31 cellular contexts compared by ENCODE assay signal in genomic region chr2:198304859-198305258, GRCh38.
"Had no signal": no experiment of that assay in that cellular context is flagged by ENCODE, and none has a peak within 500 bp of the region (broad histone marks: within the 10 kb centered on the region; RNA-seq: fewer than 3 reads in every experiment).

No MANE protein-coding gene starts in this region.

- ATAC-seq: activated CD4-positive, alpha-beta T cell treated with anti-CD3 and anti-CD28 coated beads for 36 hours; activated CD8-positive, alpha-beta memory T cell treated with anti-CD3 and anti-CD28 coated beads, Interleukin-2, amount 10 ng/mL, durations not matched to agents 7 days and 5 days; activated CD8-positive, alpha-beta T cell treated with anti-CD3 and anti-CD28 coated beads, Interleukin-2, amount 10 ng/mL, durations not matched to agents 7 days and 5 days; activated naive CD8-positive, alpha-beta T cell treated with anti-CD3 and anti-CD28 coated beads, Interleukin-2, amount 50 U/mL, for 24 hours; body of pancreas; esophagus mucosa; gastrocnemius medialis; heart left ventricle had no signal

- FAIRE-seq: colon, endothelial cell of umbilical vein had no signal

- H3K4me1 ChIP-seq: adrenal gland, body of pancreas, gastrocnemius medialis, heart left ventricle had no signal

- H3K9me3 ChIP-seq: adrenal gland, body of pancreas, gastrocnemius medialis, heart left ventricle had no signal

- H3K27ac ChIP-seq: adrenal gland, body of pancreas, gastrocnemius medialis, heart left ventricle had no signal

- H3K4me3 ChIP-seq: adrenal gland, body of pancreas, gastrocnemius medialis, heart left ventricle had no signal

- DNase-seq: activated CD4-positive, alpha-beta memory T cell treated with anti-CD3 and anti-CD28 coated beads for 36 hours; activated CD4-positive, alpha-beta T cell treated with anti-CD3 and anti-CD28 coated beads for 36 hours; activated CD4-positive, alpha-beta T cell treated with anti-CD3 and anti-CD28 coated beads, Interleukin-2, amount 10 ng/mL, durations not matched to agents 24 days and 14 days; activated CD4-positive, CD25-positive, alpha-beta regulatory T cell; activated CD4-positive, CD25-positive, alpha-beta regulatory T cell treated with anti-CD3 and anti-CD28 coated beads, Interleukin-2, amount 50 U/mL, for 72 hours; activated CD8-positive, alpha-beta memory T cell treated with anti-CD3 and anti-CD28 coated beads, Interleukin-2, amount 10 ng/mL, durations not matched to agents 7 days and 5 days; activated CD8-positive, alpha-beta memory T cell treated with anti-CD3 and anti-CD28 coated beads, Interleukin-2, amount 50 U/mL, for 4 hours; activated CD8-positive, alpha-beta T cell treated with anti-CD3 and anti-CD28 coated beads, Interleukin-2, amount 10 ng/mL, durations not matched to agents 7 days and 5 days; activated effector memory CD4-positive, alpha-beta T cell treated with anti-CD3 and anti-CD28 coated beads, Interleukin-2, amount 50 U/mL, for 16 hours; activated naive CD4-positive, alpha-beta T cell treated with anti-CD3 and anti-CD28 coated beads for 36 hours; activated naive CD8-positive, alpha-beta T cell treated with anti-CD3 and anti-CD28 coated beads for 36 hours; activated naive CD8-positive, alpha-beta T cell treated with anti-CD3 and anti-CD28 coated beads, Interleukin-2, amount 50 U/mL, for 24 hours; activated T-cell treated with anti-CD3 and anti-CD28 coated beads, Interleukin-2, amount 50 U/mL, for 1 hour; activated T-cell treated with anti-CD3 and anti-CD28 coated beads, Interleukin-2, amount 50 U/mL, for 48 hours; adrenal gland; amygdala; aorta; body of pancreas; caudate nucleus; cortex of kidney; dermis blood vessel endothelial cell; effector CD4-positive, alpha-beta T cell; foreskin fibroblast; gastrocnemius medialis; glutamatergic neuron; heart left ventricle; T-helper 1 cell; T-helper 2 cell had no signal

- H3K27me3 ChIP-seq: adrenal gland, body of pancreas, gastrocnemius medialis had no signal

- H3K36me3 ChIP-seq: adrenal gland, gastrocnemius medialis, heart left ventricle had no signal
